ENCODE assay signal across 13 cellular contexts in genomic region chr18:11823545-11823944, GRCh38. TPM values are rescaled to one million over a fixed set of nuclear protein-coding genes. Genes with fewer than 3 reads are reported as not detected.
A peak's percentile ranks its signal among the peaks of the same experiment; 100 is the strongest.
DNase-seq lines count a peak whose midpoint lies in the region; ATAC-seq, FAIRE-seq and TF ChIP-seq lines count a peak whose summit lies in the region.
"Had no signal": no experiment of that assay in that cellular context is flagged by ENCODE, and none has a peak within 500 bp of the region (broad histone marks: within the 10 kb centered on the region; RNA-seq: fewer than 3 reads in every experiment).

No MANE protein-coding gene starts in this region.

- in situ Hi-C loops in HepG2 (cut with HindIII; ENCODE audit: extremely low pct_ligation_motif_present, low pct_unique_long_range_greater_than_20kb) = no loop called here

- H3K27me3 Mint-ChIP-seq in endodermal cell (ENCODE audit: insufficient read depth) (no peaks in the 10 kb centered on the region), natural killer cell (ENCODE audit: low read depth in 2 of 2) (no peaks in the 10 kb centered on the region)

- 14% methylated on average over 5 of the region's 5 CpGs for WGBS in HepG2 (ENCODE audit: low lambda C conversion rate)
- 52% methylated on average over 5 of the region's 5 CpGs for WGBS in right lobe of liver (ENCODE audit: insufficient coverage, low coverage, low lambda C conversion rate, missing lambda C conversion rate)
- WGBS in endodermal cell (ENCODE audit: insufficient coverage in 1 of 2, insufficient read length in 1 of 2), 2 experiments = 20 to 22% methylated on average over 2 to 4 of the region's 5 CpGs

- TF ChIP-seq EP300 in HepG2 (IDR thresholded peaks at IDR 0.05; ENCODE audit: low read depth in 2 of 2, low read length in 2 of 2) = no peak
- TF ChIP-seq EP300 in HepG2 (CRISPR knock-in tag; IDR thresholded peaks at IDR 0.05; ENCODE audit: borderline replicate concordance) = no peak

- CTCF ChIA-PET in HepG2 (lab: Yijun Ruan, JAX; ENCODE audit: low intra/inter-chr PET ratio, low total read pairs) = no interaction called here

- no peak for FAIRE-seq in HepG2 (lab: Jason Lieb, UNC)

- POLR2A ChIA-PET in HepG2 (lab: Yijun Ruan, JAX) = no interaction called here

- TF ChIP-seq POLR2A in HepG2 (IDR thresholded peaks at IDR 0.05; ENCODE audit: insufficient read depth in 1 of 2, low read depth in 2 of 2, low read length in 2 of 2) (no peak), right lobe of liver (IDR thresholded peaks at IDR 0.05) (no peak)

- no peak overlapping the region for H2AFZ ChIP-seq in HepG2 (ENCODE audit: low read length)

- no peaks in the 10 kb centered on the region for H3K79me2 ChIP-seq in HepG2 (ENCODE audit: insufficient read depth, low read length)

- H3K27ac ChIP-seq in HepG2 (ENCODE audit: extremely low read length, insufficient read depth, low read length) (no peak overlapping the region), right lobe of liver (no peak overlapping the region), endodermal cell (ENCODE audit: low read depth, low read length) (peak overlapping the region; percentile 3)
- H3K27ac ChIP-seq: 22Rv1 had no signal

- no peaks in the 10 kb centered on the region for H4K20me1 ChIP-seq in HepG2 (ENCODE audit: insufficient read depth, low read length)

- no peaks in the 10 kb centered on the region for H3K36me3 ChIP-seq in HepG2 (replicated peaks in 1 of 2; ENCODE audit: control insufficient read depth in 1 of 2, insufficient read depth in 2 of 2, low read length in 2 of 2)
- no peaks in the 10 kb centered on the region for H3K36me3 ChIP-seq in right lobe of liver
- H3K36me3 ChIP-seq in endodermal cell (ENCODE audit: control insufficient read depth, insufficient read depth, low read length) = no peaks in the 10 kb centered on the region

- no peak for TF ChIP-seq RAD21 in HepG2 (CRISPR knock-in tag; IDR thresholded peaks at IDR 0.05)

- H3K9ac ChIP-seq in HepG2 (ENCODE audit: insufficient read depth, low read depth, low read length) = no peak overlapping the region
- peak overlapping the region; percentile 50 for H3K9ac ChIP-seq in endodermal cell (ENCODE audit: extremely low read depth, low read length, poor library complexity, severe bottlenecking)

- no peak overlapping the region for H3K4me2 ChIP-seq in HepG2 (ENCODE audit: low read depth, low read length)

- no peak overlapping the region for H3K4me3 Mint-ChIP-seq in endodermal cell
- no peak overlapping the region for H3K4me3 Mint-ChIP-seq in natural killer cell
- H3K4me3 Mint-ChIP-seq: CD14-positive monocyte; CD8-positive, alpha-beta T cell had no signal

- H3K4me1 ChIP-seq in HepG2 (ENCODE audit: insufficient read depth, low read length) (no peaks in the 10 kb centered on the region), right lobe of liver (no peaks in the 10 kb centered on the region), endodermal cell (ENCODE audit: control insufficient read depth, insufficient read depth, low read length) (peaks cover 6% of the 10 kb centered on the region)

- H3K4me1 Mint-ChIP-seq in endodermal cell (peaks cover 38% of the 10 kb centered on the region), natural killer cell (peaks cover 0 to 7% of the 10 kb centered on the region in 2 donors)
- H3K4me1 Mint-ChIP-seq: CD14-positive monocyte had no signal

- BruUV-seq in HepG2 (replicated peaks; lab: Mats Ljungman, UMichigan) = no TSS peak

- intact Hi-C loops in HepG2 (cut with micrococcal nuclease; ENCODE audit: unreplicated experiment) = no loop called here
- intact Hi-C loops in right lobe of liver (cut with DNase I) = no loop called here
- intact Hi-C loops in natural killer cell (cut with micrococcal nuclease) = no loop called here

- ATAC-seq in HepG2 (no peak), right lobe of liver (no peak), natural killer cell (no peak)
- ATAC-seq: CD8-positive, alpha-beta T cell had no signal

- H3K27ac Mint-ChIP-seq in endodermal cell (peak overlapping the region; percentile 85), natural killer cell (no peak overlapping the region)
- H3K27ac Mint-ChIP-seq: CD14-positive monocyte; CD8-positive, alpha-beta T cell had no signal

- no peak for TF ChIP-seq CTCF in HepG2 (CRISPR knock-in tag; IDR thresholded peaks at IDR 0.05)
- no peak for TF ChIP-seq CTCF in right lobe of liver (IDR thresholded peaks at IDR 0.05)
- no peak for TF ChIP-seq CTCF in endodermal cell (conservative IDR thresholded peaks at IDR 0.05)
- TF ChIP-seq CTCF in natural killer cell (IDR thresholded peaks at IDR 0.05) = no peak

- peaks cover 0 to 4% of the 10 kb centered on the region in 2 experiments; a peak in 1 of 5 replicates for H3K27me3 ChIP-seq in HepG2 (ENCODE audit: control insufficient read depth in 1 of 2, insufficient read depth in 2 of 2, low read length in 2 of 2)
- no peaks in the 10 kb centered on the region for H3K27me3 ChIP-seq in right lobe of liver
- H3K27me3 ChIP-seq in endodermal cell (ENCODE audit: control insufficient read depth, insufficient read depth, low read length, poor library complexity, severe bottlenecking) = no peaks in the 10 kb centered on the region

- H3K36me3 Mint-ChIP-seq in endodermal cell (ENCODE audit: low read depth) = peaks cover 12% of the 10 kb centered on the region
- H3K36me3 Mint-ChIP-seq in natural killer cell = no peaks in the 10 kb centered on the region
- H3K36me3 Mint-ChIP-seq: CD14-positive monocyte; CD8-positive, alpha-beta T cell had no signal

- no peaks in the 10 kb centered on the region for H3K9me3 ChIP-seq in HepG2 (ENCODE audit: low read length)
- H3K9me3 ChIP-seq in right lobe of liver = no peaks in the 10 kb centered on the region
- H3K9me3 ChIP-seq in endodermal cell (ENCODE audit: control insufficient read depth, low read length) = peaks cover 17% of the 10 kb centered on the region

- no peak overlapping the region for H3K4me3 ChIP-seq in HepG2 (replicated peaks in 1 of 3; ENCODE audit: insufficient read depth in 1 of 3, low read depth in 2 of 3, low read length in 3 of 3)
- no peak overlapping the region for H3K4me3 ChIP-seq in right lobe of liver
- H3K4me3 ChIP-seq in endodermal cell (ENCODE audit: low read length) = peak overlapping the region; percentile 37

- DNase-seq in HepG2 (ENCODE audit: low spot score) = no peak
- DNase-seq in right lobe of liver = no peak
- peak; percentile 56 for DNase-seq in SW480 (ENCODE audit: low spot score)
- peak; percentile 84 for DNase-seq in endodermal cell
- DNase-seq in stimulated activated CD4-positive, alpha-beta T cell treated with anti-CD3 and anti-CD28 coated beads, Interleukin-4, amount 100 ng/mL, for 1 hour = no peak
- no peak for DNase-seq in foreskin melanocyte
- no peak for DNase-seq in natural killer cell
- no peak for DNase-seq in hippocampal formation (lab: John Stamatoyannopoulos, UW)
- DNase-seq: CD8-positive, alpha-beta T cell; COR-L47; DMS53 had no signal

- H3K9me3 Mint-ChIP-seq in endodermal cell (no peaks in the 10 kb centered on the region), natural killer cell (no peaks in the 10 kb centered on the region)

TF ChIP-seq in HepG2, 621 proteins besides CTCF, POLR2A, EP300 and RAD21:
- peak; percentile 43 for TF ChIP-seq BCL6 (CRISPR knock-in tag; IDR thresholded peaks at IDR 0.05)
- no peak for TF ChIP-seq ZNF619 (CRISPR knock-in tag; IDR thresholded peaks at IDR 0.05)
- TF ChIP-seq ZNF234 (CRISPR knock-in tag; conservative IDR thresholded peaks at IDR 0.05) = no peak
- no peak for TF ChIP-seq ZNF431 (CRISPR knock-in tag; IDR thresholded peaks at IDR 0.05; ENCODE audit: borderline replicate concordance, low read depth)

RNA-seq across cellular contexts. Expression of gene CHMP1B, which starts 27.7 kb away (rescaled TPM):
- total RNA-seq in HepG2 (2016; rRNA removed; fragmentation: Illumina TruSeq; extraction: Trizol) (18.8 and 24.0 TPM in 2 replicates), right lobe of liver (10 to 100 TPM; 13.5 to 22.4 (median 18.2) TPM), endodermal cell (10 to 100 TPM; 35.3 to 35.8 TPM), natural killer cell (100 to 1,000 TPM in 2 of 3 donors, 10 to 100 TPM in 1; 99.4 to 132 (median 110) TPM)
- 4.1 TPM in 2 replicates for total RNA-seq in HepG2 (2016; cell fraction: cytosol; rRNA removed; fragmentation: Illumina TruSeq; extraction: Trizol; ENCODE audit: low read depth)
- total RNA-seq in HepG2 (2016; cell fraction: insoluble cytoplasmic fraction; rRNA removed; fragmentation: Illumina TruSeq; extraction: Trizol) = 18.9 and 22.7 TPM in 2 replicates
- 8.7 and 9.1 TPM in 2 replicates for total RNA-seq in HepG2 (2016; cell fraction: membrane; rRNA removed; fragmentation: Illumina TruSeq; extraction: Trizol)
- 15.1 and 15.2 TPM in 2 replicates for total RNA-seq in HepG2 (2016; cell fraction: nucleus; rRNA removed; fragmentation: Illumina TruSeq; extraction: Trizol)
- polyA plus RNA-seq in HepG2 (2011; rRNA removed) = 19.1 and 20.2 TPM in 2 replicates
- 19.1 and 22.1 TPM in 2 replicates for polyA plus RNA-seq in HepG2 (2011; cell fraction: cytosol; rRNA removed)
- polyA plus RNA-seq in HepG2 (2011; cell fraction: nucleus; rRNA removed) = 6.4 and 8.0 TPM in 2 replicates
- 23.0 and 26.4 TPM in 2 replicates for polyA plus RNA-seq in HepG2 (2012)
- polyA plus RNA-seq in HepG2 (2016; cell fraction: cytosol; fragmentation: Illumina TruSeq; extraction: Trizol; ENCODE audit: low read depth) = 2.7 and 2.9 TPM in 2 replicates
- polyA plus RNA-seq in HepG2 (2016; cell fraction: insoluble cytoplasmic fraction; fragmentation: Illumina TruSeq; extraction: Trizol; ENCODE audit: low read depth) = 29.6 and 30.5 TPM in 2 replicates
- polyA plus RNA-seq in HepG2 (2016; cell fraction: membrane; fragmentation: Illumina TruSeq; extraction: Trizol; ENCODE audit: low read depth) = 5.7 and 6.2 TPM in 2 replicates
- polyA plus RNA-seq in HepG2 (2016; cell fraction: nucleus; fragmentation: Illumina TruSeq; extraction: Trizol; ENCODE audit: insufficient read depth, low read depth) = 21.5 and 22.8 TPM in 2 replicates
- 15.1 and 30.4 TPM in 2 replicates for polyA minus RNA-seq in HepG2 (2011; rRNA and poly(A)+ RNA removed; ENCODE audit: low replicate concordance)
- 11.8 and 14.1 TPM in 2 replicates for polyA minus RNA-seq in HepG2 (2011; cell fraction: cytosol; rRNA and poly(A)+ RNA removed)
- 12.7 and 15.6 TPM in 2 replicates for polyA minus RNA-seq in HepG2 (2011; cell fraction: nucleus; rRNA and poly(A)+ RNA removed)
- polyA plus RNA-seq in endodermal cell (2013, experiment 1 of 2) = 37.6 TPM
- polyA plus RNA-seq in endodermal cell (2013, experiment 2 of 2) = 35.4 TPM

Comparison
In these comparisons a context has a peak if more than half of its experiments do, and no peak if none do; other contexts are left out.
1. DNase-seq: peak in SW480 (single experiment) and endodermal cell (single experiment); none in HepG2 (single experiment), right lobe of liver (0 of 3), stimulated activated CD4-positive, alpha-beta T cell treated with anti-CD3 and anti-CD28 coated beads, Interleukin-4, amount 100 ng/mL, for 1 hour (single experiment), foreskin melanocyte (single experiment), natural killer cell (single experiment) and hippocampal formation (0 of 2).